In the genomic region with DNA sequence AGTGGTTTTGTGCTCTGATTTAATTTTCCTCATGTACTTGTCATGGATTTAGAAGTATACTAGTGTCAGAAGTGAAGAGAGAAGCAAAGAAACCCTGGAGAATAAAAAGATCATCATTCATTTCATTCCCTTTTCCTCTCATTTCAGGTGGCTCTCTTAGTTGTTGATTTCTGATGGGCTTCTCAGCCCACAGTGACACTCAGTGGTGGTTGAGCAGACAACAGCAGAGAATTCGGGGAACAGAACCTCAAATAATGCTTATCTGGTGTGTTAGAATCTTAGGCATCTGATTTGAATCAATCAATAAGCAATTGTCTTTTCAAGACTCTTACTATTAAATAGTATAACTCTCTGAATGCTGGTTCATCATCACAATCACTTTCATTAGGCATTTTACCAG, we compare ENCODE assay signal across 1 cellular context.
A peak's percentile ranks its signal among the peaks of the same experiment; 100 is the strongest.
TF ChIP-seq lines count a peak whose summit lies in the region.

No MANE protein-coding gene starts in this region.

TF ChIP-seq in HepG2, 621 proteins besides CTCF, POLR2A, EP300 and RAD21:
- TF ChIP-seq ZFX (CRISPR knock-in tag; IDR thresholded peaks at IDR 0.05; ENCODE audit: low read depth): no peak
- TF ChIP-seq NFKB2 (CRISPR knock-in tag; IDR thresholded peaks at IDR 0.05; ENCODE audit: borderline replicate concordance): no peak
- peak; percentile 41 for TF ChIP-seq STAG1 (CRISPR knock-in tag; IDR thresholded peaks at IDR 0.05)
- TF ChIP-seq ZNF10 (CRISPR knock-in tag; IDR thresholded peaks at IDR 0.05; ENCODE audit: borderline replicate concordance, low read depth): no peak
- no peak for TF ChIP-seq RELA (CRISPR knock-in tag; IDR thresholded peaks at IDR 0.05)
TF ChIP-seq in HepG2: peak in this region for 1.
